Comparison of ENCODE assay signal across 16 cellular contexts in the genomic region with DNA sequence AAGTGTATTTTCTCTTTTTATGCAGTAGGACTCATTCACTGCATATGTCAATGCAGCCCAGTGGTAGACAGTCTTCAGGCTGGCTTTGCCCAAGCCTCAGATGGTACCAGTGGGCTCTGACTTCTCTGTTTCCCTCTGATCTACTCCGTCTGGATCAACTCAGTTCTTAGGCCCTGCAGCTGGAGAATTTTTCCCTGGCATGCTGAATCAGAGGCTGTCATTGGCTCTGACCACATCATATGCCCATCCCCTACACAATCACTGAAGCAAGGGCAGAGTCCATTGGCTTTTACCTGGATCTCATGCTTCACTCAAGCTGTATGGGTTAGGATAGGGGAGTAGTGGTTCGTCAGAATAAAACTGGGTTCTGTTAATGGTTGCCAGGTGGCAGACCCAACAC. TPM values are rescaled to one million over a fixed set of nuclear protein-coding genes. Genes with fewer than 3 reads are reported as not detected.
DNase-seq lines count a peak whose midpoint lies in the region; ATAC-seq and TF ChIP-seq lines count a peak whose summit lies in the region.
"Had no signal": no experiment of that assay in that cellular context is flagged by ENCODE, and none has a peak within 500 bp of the region (broad histone marks: within the 10 kb centered on the region; RNA-seq: fewer than 3 reads in every experiment).

No MANE protein-coding gene starts in this region.

- CTCF ChIA-PET in AG04450 (lab: Charles Lee): interaction anchor here (3.4 kb wide), 1 partner anchor 52 kb away, joined by 16 read pairs; no protein-coding TSS in a partner anchor

- H3K27me3 ChIP-seq in AG04450 (ENCODE audit: control insufficient read depth, insufficient read depth, low read length): no peaks in the 10 kb centered on the region
- H3K27me3 ChIP-seq in muscle layer of colon (ENCODE audit: control insufficient read depth in 1 of 2, insufficient read depth in 2 of 2, low read length in 2 of 2): no peaks in the 10 kb centered on the region
- no peaks in the 10 kb centered on the region for H3K27me3 ChIP-seq in suprapubic skin
- H3K27me3 ChIP-seq: BE2C, tibial nerve had no signal

- H3K27ac ChIP-seq in AG04450 (ENCODE audit: low read depth, low read length) (peak overlapping the region; percentile 49), muscle layer of colon (ENCODE audit: low read depth, low read length) (peak overlapping the region; percentile 86), suprapubic skin (no peak overlapping the region)

- H3K9ac ChIP-seq in muscle layer of colon (ENCODE audit: low read length): no peak overlapping the region

- TF ChIP-seq CTCF in AG04450 (IDR thresholded peaks at IDR 0.05; ENCODE audit: low read depth, low read length): no peak
- TF ChIP-seq CTCF in suprapubic skin (IDR thresholded peaks at IDR 0.05): no peak

- 76% methylated on average over 2 of the region's 2 CpGs for WGBS in suprapubic skin

- DNase-seq in AG04450 (ENCODE audit: low read depth, low spot score): no peak
- peak; percentile 41 for DNase-seq in HT1080 (ENCODE audit: low read depth)
- DNase-seq in amniotic epithelial cell (ENCODE audit: low read depth): peak; percentile 38
- no peak for DNase-seq in SIG-M5 (lab: John Stamatoyannopoulos, UW)
- DNase-seq in suprapubic skin (ENCODE audit: low spot score in 2 of 2): no peak
- DNase-seq in kidney glomerular epithelial cell (lab: John Stamatoyannopoulos, UW): no peak
- DNase-seq: activated naive CD4-positive, alpha-beta T cell treated with Interleukin-2 at 50 U/mL for 16 hours; BE2C; central memory CD4-positive, alpha-beta T cell; DMS153; NCI-H1105; NCI-H446 treated with DMSO at 0.1 percent for 48 hours had no signal

- no peak overlapping the region for H3K4me3 ChIP-seq in AG04450 (ENCODE audit: low read depth, low read length)
- H3K4me3 ChIP-seq in muscle layer of colon (ENCODE audit: low read depth in 1 of 2, low read length in 2 of 2): no peak overlapping the region
- no peak overlapping the region for H3K4me3 ChIP-seq in suprapubic skin
- H3K4me3 ChIP-seq: Peyer's patch, tibial nerve had no signal

- H3K36me3 ChIP-seq in muscle layer of colon (ENCODE audit: insufficient read depth, low read length) (peaks cover 5% of the 10 kb centered on the region), suprapubic skin (no peaks in the 10 kb centered on the region)
- H3K36me3 ChIP-seq: BE2C, Peyer's patch had no signal

- no peak for ATAC-seq in GM19397 (IDR thresholded peaks at IDR 0.05; ENCODE audit: unreplicated experiment)

- H3K4me1 ChIP-seq in muscle layer of colon (ENCODE audit: insufficient read depth, low read length) (peaks cover 38% of the 10 kb centered on the region), suprapubic skin (peaks cover 10% of the 10 kb centered on the region)
- H3K4me1 ChIP-seq: BE2C, Peyer's patch had no signal

- POLR2A ChIA-PET in AG04450 (lab: Yijun Ruan, JAX): interaction anchor here (0.7 to 1.5 kb wide), 2 partner anchors 42 to 58 kb away, joined by 3 read pairs; a partner anchor contains a TSS

- TF ChIP-seq EP300 in suprapubic skin (IDR thresholded peaks at IDR 0.05): no peak

- H3K9me3 ChIP-seq in AG04450 (ENCODE audit: control insufficient read depth, insufficient read depth, low read length) (no peaks in the 10 kb centered on the region), muscle layer of colon (ENCODE audit: low read length) (no peaks in the 10 kb centered on the region), suprapubic skin (no peaks in the 10 kb centered on the region)
- H3K9me3 ChIP-seq: BE2C, Peyer's patch, tibial nerve had no signal

- no peak for TF ChIP-seq POLR2A in suprapubic skin (IDR thresholded peaks at IDR 0.05)

RNA-seq across cellular contexts. Expression of a gene that starts 57.8 kb away (rescaled TPM):
- polyA plus RNA-seq in AG04450 (2011; rRNA removed): 18.8 and 26.1 TPM in 2 replicates
- 8.0 and 14.8 TPM in 2 replicates for polyA minus RNA-seq in AG04450 (2011; rRNA and poly(A)+ RNA removed)
- 6.7 and 8.5 TPM in 2 replicates for total RNA-seq in HT1080 (2014; rRNA removed; shearing (Covaris generic))
- 8.2 and 8.7 TPM in 2 replicates for polyA plus RNA-seq in HT1080 (2015; cell fraction: cytosol; rRNA removed)
- 14.3 and 15.6 TPM in 2 replicates for polyA plus RNA-seq in HT1080 (2015; cell fraction: nucleus; rRNA removed)
- 10 to 100 TPM; 14.7 to 43.0 (median 34.0) TPM for total RNA-seq in suprapubic skin

Comparison
In these comparisons a context has a peak if more than half of its experiments do, and no peak if none do; other contexts are left out.
1. DNase-seq: peak in HT1080 (single experiment) and amniotic epithelial cell (single experiment); none in AG04450 (single experiment), SIG-M5 (single experiment), suprapubic skin (0 of 2) and kidney glomerular epithelial cell (single experiment).